In genomic region chr12:118237053-118237665, GRCh38 we compare ENCODE assay signal across 8 cellular contexts.
DNase-seq lines count a peak whose midpoint lies in the region; ATAC-seq and TF ChIP-seq lines count a peak whose summit lies in the region.

No MANE protein-coding gene starts in this region.

- no peak for TF ChIP-seq CTCF in foreskin fibroblast (IDR thresholded peaks at IDR 0.05; ENCODE audit: low read depth, low read length)

- H3K4me1 ChIP-seq in aorta (ENCODE audit: control insufficient read depth in 1 of 2, insufficient read depth in 2 of 2, low read length in 2 of 2) = no peaks in the 10 kb centered on the region

- intact Hi-C loops in aorta (cut with DNase I) = no loop called here

- H3K9me3 ChIP-seq in aorta (ENCODE audit: control insufficient read depth, low read length) = no peaks in the 10 kb centered on the region

- no peaks in the 10 kb centered on the region for H3K36me3 ChIP-seq in aorta (ENCODE audit: control insufficient read depth in 1 of 2, insufficient read depth in 2 of 2, low read length in 1 of 2)

- H3K27me3 ChIP-seq in aorta (ENCODE audit: control insufficient read depth in 1 of 2, insufficient read depth in 2 of 2, low read length in 1 of 2) = no peaks in the 10 kb centered on the region

- H3K4me3 ChIP-seq in foreskin fibroblast (ENCODE audit: low read depth in 1 of 2, low read length in 2 of 2) (no peak overlapping the region), aorta (ENCODE audit: low read length in 2 of 2) (no peak overlapping the region)

- H3K27ac ChIP-seq in aorta (ENCODE audit: low read depth in 1 of 2, low read length in 2 of 2) = no peak overlapping the region

- ATAC-seq in GM19043 (IDR thresholded peaks at IDR 0.05; ENCODE audit: low read depth, unreplicated experiment) (peak; percentile 89), HG03039 (IDR thresholded peaks at IDR 0.05; ENCODE audit: unreplicated experiment) (peak; percentile 56), aorta (ENCODE audit: low FRiP score) (no peak)

- WGBS in aorta, 2 donors = 82 to 92% methylated on average over 1 of the region's 1 CpG

- DNase-seq in Ammon's horn (ENCODE audit: low spot score) = peak; percentile 43
- peak; percentile 92 for DNase-seq in SIG-M5 treated with dmso at 0.1 percent for 504 hours (lab: John Stamatoyannopoulos, UW; ENCODE audit: unreplicated experiment)
- no peak for DNase-seq in NCI-H446 (lab: John Stamatoyannopoulos, UW)
- no peak for DNase-seq in DMS153 (lab: John Stamatoyannopoulos, UW)
- no peak for DNase-seq in foreskin fibroblast
- no peak for DNase-seq in aorta

Comparison
In these comparisons a context has a peak if more than half of its experiments do, and no peak if none do; other contexts are left out.
1. DNase-seq: peak in Ammon's horn (single experiment) and SIG-M5 treated with dmso at 0.1 percent for 504 hours (single experiment); none in NCI-H446 (0 of 2), DMS153 (single experiment), foreskin fibroblast (0 of 2) and aorta (0 of 2).